16 cellular contexts compared by ENCODE assay signal in genomic region chr5:65866837-65867508, GRCh38. TPM values are rescaled to one million over a fixed set of nuclear protein-coding genes. Genes with fewer than 3 reads are reported as not detected.
DNase-seq lines count a peak whose midpoint lies in the region; ATAC-seq and TF ChIP-seq lines count a peak whose summit lies in the region.
"Had no signal": no experiment of that assay in that cellular context is flagged by ENCODE, and none has a peak within 500 bp of the region (broad histone marks: within the 10 kb centered on the region; RNA-seq: fewer than 3 reads in every experiment).

No MANE protein-coding gene starts in this region.

- no peaks in the 10 kb centered on the region for H3K27me3 ChIP-seq in IMR-90 (ENCODE audit: control insufficient read depth, insufficient read depth, low read length)
- H3K27me3 ChIP-seq: pancreas had no signal

- peaks cover 3 to 6% of the 10 kb centered on the region in 2 donors for H3K9me3 Mint-ChIP-seq in activated T-cell treated with anti-CD3 and anti-CD28 coated beads, Interleukin-2, amount 50 U/mL, for 72 hours
- no peaks in the 10 kb centered on the region for H3K9me3 Mint-ChIP-seq in central memory CD8-positive, alpha-beta T cell
- no peaks in the 10 kb centered on the region for H3K9me3 Mint-ChIP-seq in MCF 10A (ENCODE audit: unreplicated experiment)

- no peak for TF ChIP-seq POLR2A in IMR-90 (IDR thresholded peaks at IDR 0.05; ENCODE audit: low read depth, low read length)

- peaks cover 20% of the 10 kb centered on the region for H3K4me1 Mint-ChIP-seq in activated T-cell treated with anti-CD3 and anti-CD28 coated beads, Interleukin-2, amount 50 U/mL, for 72 hours (ENCODE audit: low read depth)
- peaks cover 13% of the 10 kb centered on the region for H3K4me1 Mint-ChIP-seq in central memory CD8-positive, alpha-beta T cell
- H3K4me1 Mint-ChIP-seq in MCF 10A (ENCODE audit: insufficient read depth, unreplicated experiment) = peaks cover 6% of the 10 kb centered on the region

- no peaks in the 10 kb centered on the region for H3K27me3 Mint-ChIP-seq in activated T-cell treated with anti-CD3 and anti-CD28 coated beads, Interleukin-2, amount 50 U/mL, for 72 hours (ENCODE audit: low read depth)
- H3K27me3 Mint-ChIP-seq in central memory CD8-positive, alpha-beta T cell = no peaks in the 10 kb centered on the region
- H3K27me3 Mint-ChIP-seq in MCF 10A (ENCODE audit: insufficient read depth, unreplicated experiment) = no peaks in the 10 kb centered on the region

- TF ChIP-seq RAD21 in IMR-90 (IDR thresholded peaks at IDR 0.05; ENCODE audit: low read length) = no peak

- H3K4me1 ChIP-seq in IMR-90 (ENCODE audit: control insufficient read depth, insufficient read depth, low read length) = peaks cover 3% of the 10 kb centered on the region; the same call in 1 of the 2 replicates
- H3K4me1 ChIP-seq: pancreas had no signal

- H4K5ac ChIP-seq in IMR-90 (ENCODE audit: low read depth, low read length) = no peak overlapping the region

- no CpG with 5 or more reads among the region's 6 CpGs for WGBS in IMR-90 (ENCODE audit: extremely low coverage in 2 of 2, insufficient read length in 1 of 2), 2 experiments

- no peak for DNase-seq in activated T-cell treated with anti-CD3 and anti-CD28 coated beads, Interleukin-2, amount 50 U/mL, for 72 hours
- DNase-seq in activated T-cell treated with anti-CD3 and anti-CD28 coated beads, Interleukin-2, amount 50 U/mL, for 48 hours = no peak
- DNase-seq in IMR-90 = no peak
- DNase-seq in central memory CD8-positive, alpha-beta T cell (ENCODE audit: low spot score in 2 of 2) = no peak
- no peak for DNase-seq in stimulated activated naive CD8-positive, alpha-beta T cell treated with anti-CD3 and anti-CD28 coated beads, Interleukin-15, Interleukin-2, amounts not matched to agents 100 U/mL and 50 U/mL, for 24 hours
- DNase-seq in NCI-H2196 (lab: John Stamatoyannopoulos, UW; ENCODE audit: unreplicated experiment) = no peak
- no peak for DNase-seq in MCF 10A (ENCODE audit: unreplicated experiment)
- DNase-seq: effector CD8-positive, alpha-beta T cell; MM.1S; pancreas; SK-N-SH; stimulated activated CD4-positive, alpha-beta T cell treated with anti-CD3 and anti-CD28 coated beads, Interleukin-12 subunit alpha, Interleukin-12 subunit beta, amount 100 ng/mL, for 4 hours had no signal

- H3K4me2 ChIP-seq in IMR-90 (ENCODE audit: low read depth, low read length) = no peak overlapping the region
- H3K4me2 ChIP-seq: SK-N-SH had no signal

- in situ Hi-C loops in IMR-90 (cut with MboI; ENCODE audit: low sequenced_read_pairs) = no loop called here

- H3K4ac ChIP-seq in IMR-90 (ENCODE audit: low read depth, low read length) = peak overlapping the region; percentile 55

- peak overlapping the region; percentile 2 for H2AFZ ChIP-seq in IMR-90 (replicated peaks; ENCODE audit: low read length, poor library complexity)

- H3K27ac Mint-ChIP-seq in activated T-cell treated with anti-CD3 and anti-CD28 coated beads, Interleukin-2, amount 50 U/mL, for 72 hours = peak overlapping the region; percentile 59
- peak overlapping the region; percentile 36 for H3K27ac Mint-ChIP-seq in central memory CD8-positive, alpha-beta T cell (ENCODE audit: low read depth)
- H3K27ac Mint-ChIP-seq in MCF 10A (ENCODE audit: low read depth, unreplicated experiment) = no peak overlapping the region
- H3K27ac Mint-ChIP-seq: activated T-helper 2 cell treated with anti-CD3 and anti-CD28 coated beads, Interferon-gamma antibody, Interleukin-2, Interleukin-4, amounts not matched to agents 10 μg/mL and 5 μg/mL and 100 μg/mL, durations not matched to agents 14 hours and 24 hours and 36 hours; mesothelial cell of epicardium had no signal

- H2AK9ac ChIP-seq in IMR-90 (replicated peaks; ENCODE audit: low read depth, low read length, poor library complexity) = no peak overlapping the region

- H3K18ac ChIP-seq in IMR-90 (ENCODE audit: low read depth, low read length) = peak overlapping the region; percentile 57; the same call in 1 of the 2 replicates

- no peaks in the 10 kb centered on the region for H3K36me3 ChIP-seq in IMR-90 (ENCODE audit: control insufficient read depth, insufficient read depth, low read length)
- H3K36me3 ChIP-seq: pancreas, thoracic aorta had no signal

- H3K4me3 ChIP-seq in IMR-90 (ENCODE audit: insufficient read depth, low read depth, low read length) = no peak overlapping the region
- H3K4me3 ChIP-seq: pancreas, thoracic aorta had no signal

- peak overlapping the region; percentile 26; the same call in 1 of the 2 replicates for H3K23ac ChIP-seq in IMR-90 (ENCODE audit: low read depth, low read length)

- H3K27ac ChIP-seq in IMR-90 (ENCODE audit: insufficient read depth, low read length) = no peak overlapping the region
- H3K27ac ChIP-seq: pancreas, thoracic aorta had no signal

- peaks cover 0 to 5% of the 10 kb centered on the region in 2 donors for H3K36me3 Mint-ChIP-seq in activated T-cell treated with anti-CD3 and anti-CD28 coated beads, Interleukin-2, amount 50 U/mL, for 72 hours (ENCODE audit: insufficient read depth in 2 of 2)
- peaks cover 2% of the 10 kb centered on the region for H3K36me3 Mint-ChIP-seq in central memory CD8-positive, alpha-beta T cell (ENCODE audit: insufficient read depth)
- H3K36me3 Mint-ChIP-seq in MCF 10A (ENCODE audit: insufficient read depth, unreplicated experiment) = no peaks in the 10 kb centered on the region
- H3K36me3 Mint-ChIP-seq: mesothelial cell of epicardium had no signal

- peak overlapping the region; percentile 10 for H2BK5ac ChIP-seq in IMR-90 (ENCODE audit: low read depth, low read length, poor library complexity, severe bottlenecking)

- peak overlapping the region; percentile 64 for H2BK20ac ChIP-seq in IMR-90 (ENCODE audit: low read depth, low read length)

- H3K14ac ChIP-seq in IMR-90 (replicated peaks; ENCODE audit: low read depth, low read length) = no peak overlapping the region

- H3K9me1 ChIP-seq in IMR-90 (ENCODE audit: insufficient read depth, low read length) = peaks cover 3% of the 10 kb centered on the region

- H2AK5ac ChIP-seq in IMR-90 (ENCODE audit: low read depth, low read length) = peak overlapping the region; percentile 80; the same call in 1 of the 2 replicates

- H3K9ac ChIP-seq in IMR-90 (ENCODE audit: low read depth, low read length) = no peak overlapping the region
- H3K9ac ChIP-seq: SK-N-SH had no signal

- POLR2A ChIA-PET in IMR-90 (lab: Charles Lee; ENCODE audit: unreplicated experiment) (no interaction called here), MCF 10A (lab: Yijun Ruan, JAX) (interaction anchor here (0.6 kb wide), 1 partner anchor 11 kb away, joined by 4 read pairs; no protein-coding TSS in a partner anchor)

- H4K8ac ChIP-seq in IMR-90 (ENCODE audit: low read depth in 2 of 2, low read length in 2 of 2) = peak overlapping the region in 1 of 2 experiments; percentile 39; a peak in 1 of 4 replicates

- H4K91ac ChIP-seq in IMR-90 (ENCODE audit: insufficient read depth, low read depth, low read length) = peak overlapping the region; percentile 13

- intact Hi-C loops in IMR-90 (cut with micrococcal nuclease) = no loop called here
- intact Hi-C loops in MCF 10A (cut with micrococcal nuclease) = no loop called here

- H3K9me3 ChIP-seq in IMR-90 (ENCODE audit: control insufficient read depth, insufficient read depth, low read length) = no peaks in the 10 kb centered on the region
- H3K9me3 ChIP-seq: pancreas, SK-N-SH, thoracic aorta had no signal

- peak overlapping the region; percentile 21 for H2BK120ac ChIP-seq in IMR-90 (ENCODE audit: low read depth, low read length)

- H2BK15ac ChIP-seq in IMR-90 (ENCODE audit: low read depth, low read length) = peak overlapping the region; percentile 75; the same call in 2 of the 3 replicates

- no peak overlapping the region for H3K56ac ChIP-seq in IMR-90 (ENCODE audit: extremely low read depth, insufficient read depth, low read length)

- TF ChIP-seq CTCF in IMR-90 (conservative IDR thresholded peaks at IDR 0.05; ENCODE audit: low read depth, low read length) = no peak
- no peak for TF ChIP-seq CTCF in MCF 10A (IDR thresholded peaks at IDR 0.05; ENCODE audit: unreplicated experiment)

- no TSS peak for BruUV-seq in IMR-90 (replicated peaks; lab: Mats Ljungman, UMichigan)
- BruUV-seq in MCF 10A (replicated peaks; lab: Mats Ljungman, UMichigan) = no TSS peak

- H3K4me3 Mint-ChIP-seq in activated T-cell treated with anti-CD3 and anti-CD28 coated beads, Interleukin-2, amount 50 U/mL, for 72 hours = peak overlapping the region; percentile 48 to 61
- no peak overlapping the region for H3K4me3 Mint-ChIP-seq in central memory CD8-positive, alpha-beta T cell
- H3K4me3 Mint-ChIP-seq in MCF 10A (ENCODE audit: unreplicated experiment) = no peak overlapping the region
- H3K4me3 Mint-ChIP-seq: mesothelial cell of epicardium had no signal

- CTCF ChIA-PET in IMR-90 (lab: Yijun Ruan, JAX) (interaction anchor here (0.7 kb wide), 1 partner anchor 8 kb away, joined by 3 read pairs; no protein-coding TSS in a partner anchor), MCF 10A (lab: Yijun Ruan, JAX) (no interaction called here)

- dilution Hi-C loops in IMR-90 (cut with HindIII; ENCODE audit: low sequenced_read_pairs, unreplicated experiment) = no loop called here

- H4K20me1 ChIP-seq in IMR-90 (ENCODE audit: insufficient read depth, low read length) = no peaks in the 10 kb centered on the region

- no peak for ATAC-seq in activated T-cell treated with anti-CD3 and anti-CD28 coated beads, Interleukin-2, amount 50 U/mL, for 72 hours (replicated peaks in 1 of 2)
- ATAC-seq in IMR-90 (ENCODE audit: low read depth) (no peak), GM19395 (IDR thresholded peaks at IDR 0.05; ENCODE audit: unreplicated experiment) (no peak)
- ATAC-seq in central memory CD8-positive, alpha-beta T cell (replicated peaks; ENCODE audit: extremely low read depth, poor library complexity, severe bottlenecking) = peak; percentile 71
- ATAC-seq in stimulated activated naive CD8-positive, alpha-beta T cell treated with anti-CD3 and anti-CD28 coated beads, Interleukin-15, Interleukin-2, amounts not matched to agents 100 U/mL and 50 U/mL, for 24 hours = peak; percentile 32
- ATAC-seq: pancreas had no signal

- peaks cover 0 to 4% of the 10 kb centered on the region in 2 experiments; a peak in 1 of 4 replicates for H3K79me1 ChIP-seq in IMR-90 (ENCODE audit: low read depth in 1 of 2, low read length in 2 of 2)

TF ChIP-seq in IMR-90, 13 proteins besides CTCF, POLR2A, EP300 and RAD21 (continues in another document):
- TF ChIP-seq FOS (IDR thresholded peaks at IDR 0.05; ENCODE audit: low read depth, low read length) = no peak
- TF ChIP-seq MXI1 (IDR thresholded peaks at IDR 0.05; ENCODE audit: borderline replicate concordance, low read depth, low read length) = no peak

RNA-seq across cellular contexts. Expression of gene ERBIN, which starts 59.4 kb away (rescaled TPM):
- total RNA-seq in activated T-cell treated with anti-CD3 and anti-CD28 coated beads, Interleukin-2, amount 50 U/mL, for 72 hours = 10 to 100 TPM; 63.6 to 64.4 TPM
- 70.1 and 107 TPM in 2 replicates for total RNA-seq in IMR-90 (2012; rRNA removed)
- 23.5 and 25.8 TPM in 2 replicates for polyA plus RNA-seq in IMR-90 (2012; rRNA removed)
- 2.3 and 2.5 TPM in 2 replicates for polyA plus RNA-seq in IMR-90 (2012; cell fraction: cytosol; rRNA removed)
- polyA plus RNA-seq in IMR-90 (2012; cell fraction: nucleus; rRNA removed; ENCODE audit: low replicate concordance) = 2.7 and 29.1 TPM in 2 replicates
- total RNA-seq in MCF 10A (2022) = 69.2 and 71.3 TPM in 2 replicates

Comparison
In these comparisons a context has a peak if more than half of its experiments do, and no peak if none do; other contexts are left out.
1. ATAC-seq: peak in central memory CD8-positive, alpha-beta T cell (single experiment) and stimulated activated naive CD8-positive, alpha-beta T cell treated with anti-CD3 and anti-CD28 coated beads, Interleukin-15, Interleukin-2, amounts not matched to agents 100 U/mL and 50 U/mL, for 24 hours (single experiment); none in activated T-cell treated with anti-CD3 and anti-CD28 coated beads, Interleukin-2, amount 50 U/mL, for 72 hours (0 of 2), IMR-90 (single experiment) and GM19395 (single experiment).
2. H3K4me3 Mint-ChIP-seq: peak in activated T-cell treated with anti-CD3 and anti-CD28 coated beads, Interleukin-2, amount 50 U/mL, for 72 hours (2 of 2); none in central memory CD8-positive, alpha-beta T cell (single experiment) and MCF 10A (single experiment).